Comparison of ENCODE assay signal across 8 cellular contexts in the genomic region with DNA sequence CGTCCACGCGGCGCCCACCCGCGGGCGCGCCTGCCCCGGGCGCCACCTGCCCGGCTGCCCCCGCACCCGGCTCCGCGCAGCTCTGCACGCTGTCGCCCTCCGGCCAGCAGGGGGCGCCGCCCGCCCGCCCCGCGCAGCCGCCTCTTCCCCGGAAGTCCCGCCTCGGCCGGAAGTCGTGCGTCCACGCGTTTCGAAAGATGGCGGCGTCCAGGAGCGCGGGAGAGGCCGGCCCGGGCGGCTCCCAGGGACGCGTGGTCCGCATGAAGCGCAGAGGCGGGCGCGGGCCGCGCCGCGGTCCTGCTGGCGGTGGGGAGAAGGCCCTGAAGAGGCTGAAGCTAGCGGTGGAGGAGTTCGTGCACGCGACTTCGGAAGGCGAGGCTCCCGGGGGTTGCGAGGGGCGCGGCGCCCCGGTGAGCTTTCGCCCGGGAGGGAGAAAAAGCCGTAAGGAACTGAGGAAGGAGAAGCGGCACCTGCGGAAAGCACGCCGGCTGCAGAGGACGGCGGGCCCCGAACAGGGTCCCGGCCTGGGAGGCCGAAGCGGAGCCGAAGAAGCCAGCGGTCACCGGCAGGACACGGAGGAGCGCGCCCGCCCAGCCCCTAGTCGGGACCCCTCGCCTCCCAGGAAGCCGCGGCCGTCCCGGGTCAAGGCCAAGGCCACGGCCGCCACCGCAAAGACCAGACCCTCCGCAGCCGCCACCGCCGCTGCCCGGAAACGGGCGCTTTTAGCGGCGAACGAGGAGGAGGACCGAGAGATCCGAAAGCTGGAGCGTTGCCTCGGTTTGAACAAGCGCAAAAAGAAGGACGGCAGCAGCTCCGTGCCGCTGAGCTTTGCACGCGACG. TPM values are rescaled to one million over a fixed set of nuclear protein-coding genes. Genes with fewer than 3 reads are reported as not detected.
DNase-seq lines count a peak whose midpoint lies in the region; ATAC-seq and TF ChIP-seq lines count a peak whose summit lies in the region.

A gene with protein sequence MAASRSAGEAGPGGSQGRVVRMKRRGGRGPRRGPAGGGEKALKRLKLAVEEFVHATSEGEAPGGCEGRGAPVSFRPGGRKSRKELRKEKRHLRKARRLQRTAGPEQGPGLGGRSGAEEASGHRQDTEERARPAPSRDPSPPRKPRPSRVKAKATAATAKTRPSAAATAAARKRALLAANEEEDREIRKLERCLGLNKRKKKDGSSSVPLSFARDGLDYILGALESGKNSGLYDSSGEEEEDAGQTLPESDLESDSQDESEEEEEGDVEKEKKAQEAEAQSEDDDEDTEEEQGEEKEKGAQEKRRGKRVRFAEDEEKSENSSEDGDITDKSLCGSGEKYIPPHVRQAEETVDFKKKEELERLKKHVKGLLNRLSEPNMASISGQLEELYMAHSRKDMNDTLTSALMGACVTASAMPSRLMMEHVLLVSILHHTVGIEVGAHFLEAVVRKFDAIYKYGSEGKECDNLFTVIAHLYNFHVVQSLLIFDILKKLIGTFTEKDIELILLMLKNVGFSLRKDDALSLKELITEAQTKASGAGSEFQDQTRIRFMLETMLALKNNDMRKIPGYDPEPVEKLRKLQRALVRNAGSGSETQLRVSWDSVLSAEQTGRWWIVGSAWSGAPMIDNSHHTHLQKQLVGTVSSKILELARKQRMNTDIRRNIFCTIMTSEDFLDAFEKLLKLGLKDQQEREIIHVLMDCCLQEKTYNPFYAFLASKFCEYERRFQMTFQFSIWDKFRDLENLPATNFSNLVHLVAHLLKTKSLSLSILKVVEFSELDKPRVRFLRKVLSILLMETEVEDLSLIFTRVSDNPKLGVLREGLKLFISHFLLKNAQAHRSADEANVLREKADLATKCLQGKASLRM (plus strand): TSS at position 172 of the 840 bp plus-strand sequence. CDS start 26 bp downstream, at position 198.

- H3K36me3 Mint-ChIP-seq in activated T-helper 1 cell treated with anti-CD3 and anti-CD28 coated beads, Interleukin-12 subunit alpha, Interleukin-12 subunit beta, Interleukin-2, Interleukin-4 antibody, amounts not matched to agents 30 ng/mL and 10 ng/mL and 1 ng/mL, durations not matched to agents 14 hours and 24 hours and 36 hours (ENCODE audit: low read depth): peaks cover 25% of the 10 kb centered on the region
- peaks cover 27% of the 10 kb centered on the region for H3K36me3 Mint-ChIP-seq in nephron progenitor cell (ENCODE audit: low read depth)
- H3K36me3 Mint-ChIP-seq in stimulated activated naive CD8-positive, alpha-beta T cell treated with anti-CD3 and anti-CD28 coated beads, Interleukin-15, Interleukin-2, amounts not matched to agents 100 ng/mL and 50 ng/mL, for 24 hours (ENCODE audit: low read depth): peaks cover 32% of the 10 kb centered on the region

- peak; percentile 88 for ATAC-seq in GM21717 (IDR thresholded peaks at IDR 0.05; ENCODE audit: unreplicated experiment)

- peak within 1 kb of the TSS; percentile 63 for H3K4me3 ChIP-seq in Jurkat, Clone E6-1 (ENCODE audit: low read length)
- peak within 1 kb of the TSS; percentile 85 for H3K4me3 ChIP-seq in fibroblast of pulmonary artery (replicated peaks; ENCODE audit: low read depth, low read length)

- DNase-seq in EH (ENCODE audit: low read depth) (peak; percentile 82), RKO (ENCODE audit: low spot score) (peak; percentile 90), fibroblast of pulmonary artery (ENCODE audit: low read depth) (peak; percentile 83), nephron progenitor cell (peak; percentile 93)
- peak; percentile 63 for DNase-seq in Jurkat, Clone E6-1 (ENCODE audit: low read depth, low spot score)
- peak; percentile 86 for DNase-seq in activated T-helper 1 cell treated with anti-CD3 and anti-CD28 coated beads, Interleukin-12 subunit alpha, Interleukin-12 subunit beta, Interleukin-2, Interleukin-4 antibody, amounts not matched to agents 30 ng/mL and 10 ng/mL and 1 ng/mL, durations not matched to agents 14 hours and 24 hours and 36 hours (ENCODE audit: low spot score)

- H3K27me3 Mint-ChIP-seq in activated T-helper 1 cell treated with anti-CD3 and anti-CD28 coated beads, Interleukin-12 subunit alpha, Interleukin-12 subunit beta, Interleukin-2, Interleukin-4 antibody, amounts not matched to agents 30 ng/mL and 10 ng/mL and 1 ng/mL, durations not matched to agents 14 hours and 24 hours and 36 hours (ENCODE audit: insufficient read depth): peaks cover 2% of the 10 kb centered on the region
- peaks cover 27% of the 10 kb centered on the region for H3K27me3 Mint-ChIP-seq in nephron progenitor cell (ENCODE audit: low read depth, poor library complexity)
- peaks cover 12% of the 10 kb centered on the region for H3K27me3 Mint-ChIP-seq in stimulated activated naive CD8-positive, alpha-beta T cell treated with anti-CD3 and anti-CD28 coated beads, Interleukin-15, Interleukin-2, amounts not matched to agents 100 ng/mL and 50 ng/mL, for 24 hours

- peak within 1 kb of the TSS; percentile 97 for H3K4me3 Mint-ChIP-seq in activated T-helper 1 cell treated with anti-CD3 and anti-CD28 coated beads, Interleukin-12 subunit alpha, Interleukin-12 subunit beta, Interleukin-2, Interleukin-4 antibody, amounts not matched to agents 30 ng/mL and 10 ng/mL and 1 ng/mL, durations not matched to agents 14 hours and 24 hours and 36 hours
- H3K4me3 Mint-ChIP-seq in nephron progenitor cell: peak within 1 kb of the TSS; percentile 96
- peak within 1 kb of the TSS; percentile 97 for H3K4me3 Mint-ChIP-seq in stimulated activated naive CD8-positive, alpha-beta T cell treated with anti-CD3 and anti-CD28 coated beads, Interleukin-15, Interleukin-2, amounts not matched to agents 100 ng/mL and 50 ng/mL, for 24 hours

- intact Hi-C loops in activated T-helper 1 cell treated with anti-CD3 and anti-CD28 coated beads, Interleukin-12 subunit alpha, Interleukin-12 subunit beta, Interleukin-2, Interleukin-4 antibody, amounts not matched to agents 30 ng/mL and 10 ng/mL and 1 ng/mL, durations not matched to agents 14 hours and 24 hours and 36 hours (cut with micrococcal nuclease): loop anchor here (1.0 to 10.0 kb wide), 7 partner anchors 17 to 388 kb away; a partner anchor contains a TSS

- H3K9me3 Mint-ChIP-seq in activated T-helper 1 cell treated with anti-CD3 and anti-CD28 coated beads, Interleukin-12 subunit alpha, Interleukin-12 subunit beta, Interleukin-2, Interleukin-4 antibody, amounts not matched to agents 30 ng/mL and 10 ng/mL and 1 ng/mL, durations not matched to agents 14 hours and 24 hours and 36 hours: no peaks in the 10 kb centered on the region
- peaks cover 8% of the 10 kb centered on the region for H3K9me3 Mint-ChIP-seq in nephron progenitor cell
- no peaks in the 10 kb centered on the region for H3K9me3 Mint-ChIP-seq in stimulated activated naive CD8-positive, alpha-beta T cell treated with anti-CD3 and anti-CD28 coated beads, Interleukin-15, Interleukin-2, amounts not matched to agents 100 ng/mL and 50 ng/mL, for 24 hours

- TF ChIP-seq CTCF in fibroblast of pulmonary artery (IDR thresholded peaks at IDR 0.05; ENCODE audit: low read length, missing control alignments) (peak; percentile 9), nephron progenitor cell (IDR thresholded peaks at IDR 0.05) (peak; percentile 50)

- peak within 1 kb of the TSS; percentile 97 for H3K27ac Mint-ChIP-seq in activated T-helper 1 cell treated with anti-CD3 and anti-CD28 coated beads, Interleukin-12 subunit alpha, Interleukin-12 subunit beta, Interleukin-2, Interleukin-4 antibody, amounts not matched to agents 30 ng/mL and 10 ng/mL and 1 ng/mL, durations not matched to agents 14 hours and 24 hours and 36 hours
- peak within 1 kb of the TSS; percentile 81 for H3K27ac Mint-ChIP-seq in nephron progenitor cell
- peak within 1 kb of the TSS; percentile 91 for H3K27ac Mint-ChIP-seq in stimulated activated naive CD8-positive, alpha-beta T cell treated with anti-CD3 and anti-CD28 coated beads, Interleukin-15, Interleukin-2, amounts not matched to agents 100 ng/mL and 50 ng/mL, for 24 hours

- H3K4me1 Mint-ChIP-seq in activated T-helper 1 cell treated with anti-CD3 and anti-CD28 coated beads, Interleukin-12 subunit alpha, Interleukin-12 subunit beta, Interleukin-2, Interleukin-4 antibody, amounts not matched to agents 30 ng/mL and 10 ng/mL and 1 ng/mL, durations not matched to agents 14 hours and 24 hours and 36 hours (ENCODE audit: low read depth): peaks cover 15% of the 10 kb centered on the region
- peaks cover 38% of the 10 kb centered on the region for H3K4me1 Mint-ChIP-seq in nephron progenitor cell
- peaks cover 37% of the 10 kb centered on the region for H3K4me1 Mint-ChIP-seq in stimulated activated naive CD8-positive, alpha-beta T cell treated with anti-CD3 and anti-CD28 coated beads, Interleukin-15, Interleukin-2, amounts not matched to agents 100 ng/mL and 50 ng/mL, for 24 hours (ENCODE audit: low read depth)

RNA-seq across cellular contexts. Expression of the gene that starts here (rescaled TPM):
- polyA plus RNA-seq in Jurkat, Clone E6-1 (2012; ENCODE audit: insufficient read depth, insufficient read length): 34.5 TPM
- 46.4 and 50.9 TPM in 2 replicates for total RNA-seq in activated T-helper 1 cell treated with anti-CD3 and anti-CD28 coated beads, Interleukin-12 subunit alpha, Interleukin-12 subunit beta, Interleukin-2, Interleukin-4 antibody, amounts not matched to agents 30 ng/mL and 10 ng/mL and 1 ng/mL, durations not matched to agents 14 hours and 24 hours and 36 hours

Comparison
In these comparisons a context has a peak if more than half of its experiments do, and no peak if none do; other contexts are left out.
1. Peak in every context shown above with its lines: DNase-seq, ATAC-seq and H3K4me3 ChIP-seq.